ENCODE assay signal across 15 cellular contexts in genomic region chr13:26324294-26324693, GRCh38.
DNase-seq lines count a peak whose midpoint lies in the region; ATAC-seq, FAIRE-seq and TF ChIP-seq lines count a peak whose summit lies in the region.
"Had no signal": no experiment of that assay in that cellular context is flagged by ENCODE, and none has a peak within 500 bp of the region (broad histone marks: within the 10 kb centered on the region; RNA-seq: fewer than 3 reads in every experiment).

No MANE protein-coding gene starts in this region.

- peak; percentile 21 for FAIRE-seq in GM19239 (lab: Jason Lieb, UNC)
- FAIRE-seq in endothelial cell of umbilical vein (lab: Jason Lieb, UNC), result no peak
- FAIRE-seq: A549, GM12878 had no signal

- H3K27ac ChIP-seq in endothelial cell of umbilical vein (ENCODE audit: insufficient read depth, low read depth, low read length) (no peak overlapping the region), psoas muscle (peak overlapping the region; percentile 83), GM23248 (no peak overlapping the region)
- H3K27ac ChIP-seq: A549, C4-2B had no signal

- no peak overlapping the region for H3K4me3 Mint-ChIP-seq in HFFc6
- H3K4me3 Mint-ChIP-seq: CD4-positive, alpha-beta memory T cell had no signal

- H3K4me3 ChIP-seq in endothelial cell of umbilical vein (replicated peaks in 1 of 3; ENCODE audit: insufficient read depth in 1 of 3, low read depth in 1 of 3, low read length in 3 of 3) (no peak overlapping the region), psoas muscle (no peak overlapping the region), GM23248 (no peak overlapping the region)
- H3K4me3 ChIP-seq: A549, GM12878 had no signal

- dilution Hi-C loops in endothelial cell of umbilical vein (cut with MboI; ENCODE audit: extremely low pct_ligation_motif_present, low sequenced_read_pairs), result no loop called here

- peaks cover 28% of the 10 kb centered on the region for H3K4me1 Mint-ChIP-seq in HFFc6 (ENCODE audit: low read depth)

- H3K36me3 ChIP-seq in endothelial cell of umbilical vein (ENCODE audit: control insufficient read depth in 2 of 2, extremely low read depth in 1 of 2, insufficient read depth in 2 of 2, low read length in 2 of 2) (no peaks in the 10 kb centered on the region), psoas muscle (ENCODE audit: insufficient read depth in 1 of 2, low read depth in 1 of 2) (no peaks in the 10 kb centered on the region), GM23248 (ENCODE audit: low read depth) (no peaks in the 10 kb centered on the region)
- H3K36me3 ChIP-seq: BE2C had no signal

- H2AFZ ChIP-seq in endothelial cell of umbilical vein (ENCODE audit: low read depth, low read length) (no peak overlapping the region), GM23248 (no peak overlapping the region)

- CTCF ChIA-PET in endothelial cell of umbilical vein (lab: Charles Lee), result no interaction called here

- H3K27me3 ChIP-seq in endothelial cell of umbilical vein (ENCODE audit: control insufficient read depth in 2 of 2, insufficient read depth in 2 of 2, low read length in 2 of 2), result no peaks in the 10 kb centered on the region
- H3K27me3 ChIP-seq in psoas muscle (ENCODE audit: insufficient read depth in 3 of 3, low read length in 2 of 3), result no peaks in the 10 kb centered on the region
- no peaks in the 10 kb centered on the region for H3K27me3 ChIP-seq in GM23248 (replicated peaks; ENCODE audit: insufficient read depth)
- H3K27me3 ChIP-seq: BE2C had no signal

- H4K20me1 ChIP-seq in endothelial cell of umbilical vein (replicated peaks; ENCODE audit: control insufficient read depth, extremely low read depth, insufficient read depth, low read length) (peaks cover 10% of the 10 kb centered on the region), GM23248 (ENCODE audit: insufficient read depth) (peaks cover 5% of the 10 kb centered on the region; the same call in 1 of the 2 replicates)

- POLR2A ChIA-PET in endothelial cell of umbilical vein (lab: Charles Lee), result no interaction called here

- intact Hi-C loops in endothelial cell of umbilical vein (cut with micrococcal nuclease) (no loop called here), psoas muscle (cut with DNase I) (loop anchor here (5.0 to 10.0 kb wide), 3 partner anchors 37 to 67 kb away; no protein-coding TSS in a partner anchor)

- ATAC-seq in psoas muscle, result no peak
- no peak for ATAC-seq in GM18505 (IDR thresholded peaks at IDR 0.05; ENCODE audit: unreplicated experiment)
- ATAC-seq in HG02970 (IDR thresholded peaks at IDR 0.05; ENCODE audit: low FRiP score, unreplicated experiment), result no peak
- ATAC-seq: A549 had no signal

- H3K4me1 ChIP-seq in endothelial cell of umbilical vein (ENCODE audit: control insufficient read depth, extremely low read depth, insufficient read depth, low read length), result no peaks in the 10 kb centered on the region
- H3K4me1 ChIP-seq in psoas muscle, result peaks cover 57% of the 10 kb centered on the region
- no peaks in the 10 kb centered on the region for H3K4me1 ChIP-seq in GM23248 (ENCODE audit: insufficient read depth)
- H3K4me1 ChIP-seq: A549, BE2C had no signal

- no peaks in the 10 kb centered on the region for H3K9me1 ChIP-seq in endothelial cell of umbilical vein (replicated peaks; ENCODE audit: control insufficient read depth, extremely low read depth, insufficient read depth, low read length)

- H3K9me3 ChIP-seq in endothelial cell of umbilical vein (replicated peaks; ENCODE audit: control insufficient read depth, insufficient read depth, low read length) (no peaks in the 10 kb centered on the region), psoas muscle (no peaks in the 10 kb centered on the region), GM23248 (ENCODE audit: low read depth) (no peaks in the 10 kb centered on the region)
- H3K9me3 ChIP-seq: A549, BE2C had no signal

- no peaks in the 10 kb centered on the region for H3K9me3 Mint-ChIP-seq in HFFc6

- DNase-seq in GM19239 (ENCODE audit: insufficient read length, low spot score) (no peak), HFFc6 (no peak), endothelial cell of umbilical vein (ENCODE audit: low read depth, low spot score) (peak; percentile 6), psoas muscle (no peak), GM23248 (no peak), NCI-H1048 (lab: John Stamatoyannopoulos, UW) (no peak)
- DNase-seq: BE2C; CD4-positive, alpha-beta memory T cell; DMS79; HCEC 1CT had no signal

- H3F3A ChIP-seq in GM23248 (ENCODE audit: insufficient read depth), result peaks cover 14% of the 10 kb centered on the region; the same call in 1 of the 2 replicates

- TF ChIP-seq CTCF in HFFc6 (IDR thresholded peaks at IDR 0.05), result no peak
- no peak for TF ChIP-seq CTCF in endothelial cell of umbilical vein (IDR thresholded peaks at IDR 0.05; ENCODE audit: extremely low read depth in 1 of 2, insufficient read depth in 1 of 2, low read depth in 1 of 2, low read length in 2 of 2)
- TF ChIP-seq CTCF in psoas muscle (IDR thresholded peaks at IDR 0.05), result no peak

- no peak for TF ChIP-seq POLR2A in endothelial cell of umbilical vein (IDR thresholded peaks at IDR 0.05; ENCODE audit: low read depth, low read length)
- no peak for TF ChIP-seq POLR2A in GM18505 (IDR thresholded peaks at IDR 0.05; ENCODE audit: borderline replicate concordance, extremely low read depth, insufficient read depth, insufficient read length)

- no peaks in the 10 kb centered on the region; the same call in 1 of the 2 replicates for H3K9me2 ChIP-seq in GM23248 (ENCODE audit: insufficient read depth)

- no TSS peak for BruUV-seq in endothelial cell of umbilical vein (replicated peaks; lab: Mats Ljungman, UMichigan)

- H3K27ac Mint-ChIP-seq in HFFc6, result 0 out of 2 replicates have a peak overlapping the region, but pooled peaks have one; percentile 21

- WGBS in psoas muscle, 3 donors, result 57 to 72% (median 61%) methylated on average over 3 of the region's 3 CpGs
- WGBS in GM23248 (ENCODE audit: low coverage in 1 of 2, low lambda C conversion rate in 2 of 2, missing lambda C conversion rate in 2 of 2), 2 experiments, result 90 to 92% methylated on average over 3 of the region's 3 CpGs

- no peaks in the 10 kb centered on the region for H3K36me3 Mint-ChIP-seq in HFFc6 (ENCODE audit: low read depth)

- H3K79me2 ChIP-seq in endothelial cell of umbilical vein (ENCODE audit: control insufficient read depth, insufficient read depth, low read length) (peaks cover 3% of the 10 kb centered on the region), GM23248 (ENCODE audit: insufficient read depth) (peaks cover 93% of the 10 kb centered on the region)

- no peaks in the 10 kb centered on the region for H3K27me3 Mint-ChIP-seq in HFFc6 (ENCODE audit: insufficient read depth)
- H3K27me3 Mint-ChIP-seq: CD4-positive, alpha-beta memory T cell had no signal

- in situ Hi-C loops in GM23248 (cut with MboI), result no loop called here

- H3K4me2 ChIP-seq in endothelial cell of umbilical vein (ENCODE audit: insufficient read depth, low read length) (no peak overlapping the region), GM23248 (ENCODE audit: unreplicated experiment) (no peak overlapping the region)
- H3K4me2 ChIP-seq: A549 had no signal

- H3K9ac ChIP-seq in endothelial cell of umbilical vein (replicated peaks; ENCODE audit: extremely low read depth, insufficient read depth, low read length) (no peak overlapping the region), GM23248 (no peak overlapping the region)

TF ChIP-seq in endothelial cell of umbilical vein, 7 proteins besides CTCF, POLR2A, EP300 and RAD21:
- TF ChIP-seq JUN (IDR thresholded peaks at IDR 0.05; ENCODE audit: borderline replicate concordance, insufficient read depth, insufficient read length, low read depth) (no peak), POLR2AphosphoS5 (IDR thresholded peaks at IDR 0.05; ENCODE audit: insufficient read depth, low read depth, low read length) (no peak), FOS (IDR thresholded peaks at IDR 0.05; ENCODE audit: borderline replicate concordance, insufficient read depth, low read length) (no peak), MYC (IDR thresholded peaks at IDR 0.05; ENCODE audit: low read depth, low read length) (no peak), GATA2 (IDR thresholded peaks at IDR 0.05; ENCODE audit: insufficient read depth, insufficient read length, low read depth, low read length) (no peak), EZH2 (IDR thresholded peaks at IDR 0.05; ENCODE audit: borderline replicate concordance, low read depth, low read length, severe bottlenecking) (no peak)
- TF ChIP-seq, protein P1, sequence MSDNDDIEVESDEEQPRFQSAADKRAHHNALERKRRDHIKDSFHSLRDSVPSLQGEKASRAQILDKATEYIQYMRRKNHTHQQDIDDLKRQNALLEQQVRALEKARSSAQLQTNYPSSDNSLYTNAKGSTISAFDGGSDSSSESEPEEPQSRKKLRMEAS (IDR thresholded peaks at IDR 0.05; ENCODE audit: insufficient read depth, insufficient read length), result no peak
TF ChIP-seq in endothelial cell of umbilical vein: peak in this region for 0.
